Comparison of ENCODE assay signal across 22 cellular contexts in genomic region chr12:130513572-130513971, GRCh38.
"Had no signal": no experiment of that assay in that cellular context is flagged by ENCODE, and none has a peak within 500 bp of the region (broad histone marks: within the 10 kb centered on the region; RNA-seq: fewer than 3 reads in every experiment).

No MANE protein-coding gene starts in this region.

- H3K9me3 ChIP-seq: neutrophil had no signal

- H3K36me3 ChIP-seq: heart left ventricle, neutrophil, right atrium auricular region, stomach had no signal

- H3K4me1 ChIP-seq: heart left ventricle, right atrium auricular region, stomach had no signal

- ATAC-seq: heart left ventricle; left cardiac atrium; left ventricle myocardium superior; naive thymus-derived CD4-positive, alpha-beta T cell had no signal

- H3K4me3 ChIP-seq: coronary artery, heart left ventricle, lung, right atrium auricular region, stomach had no signal

- DNase-seq: effector CD4-positive, alpha-beta T cell; erythroblast; foreskin melanocyte; heart left ventricle; hippocampal formation; left cardiac atrium; left ventricle myocardium superior; mesenchymal stem cell; naive thymus-derived CD4-positive, alpha-beta T cell; nephron progenitor cell; small intestine; stimulated activated CD4-positive, alpha-beta T cell treated with anti-CD3 and anti-CD28 coated beads, Interleukin-12 subunit alpha, Interleukin-12 subunit beta, amount 100 ng/mL, for 4 hours; stimulated activated naive CD4-positive, alpha-beta T cell; stomach; substantia nigra; trophoblast cell had no signal

- H3K27ac ChIP-seq: coronary artery, heart left ventricle, neutrophil, right atrium auricular region, stomach had no signal

- H3K27me3 ChIP-seq: neutrophil, right atrium auricular region had no signal

- FAIRE-seq: endothelial cell of umbilical vein, keratinocyte, small intestine had no signal
